ENCODE assay signal across 21 cellular contexts in the genomic region with DNA sequence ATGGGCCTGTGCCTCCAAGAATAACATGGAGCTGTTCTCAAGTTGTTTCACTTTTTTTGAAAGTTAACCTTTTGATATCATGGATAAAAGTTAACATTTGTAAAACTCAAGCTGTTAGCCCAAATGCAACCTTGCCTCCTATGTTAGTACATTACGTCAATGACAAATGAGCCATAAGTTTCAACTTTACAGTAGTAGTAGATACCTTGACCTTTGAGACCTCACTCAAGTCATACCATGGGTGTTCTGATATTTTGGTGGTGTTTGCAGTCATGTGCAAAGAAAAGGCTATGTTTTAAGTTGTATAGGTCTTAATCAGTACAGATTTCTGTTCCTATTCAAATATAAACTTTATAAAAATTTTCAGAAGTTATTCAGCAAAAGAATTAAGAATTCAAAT.
DNase-seq lines count a peak whose midpoint lies in the region; ATAC-seq, FAIRE-seq and TF ChIP-seq lines count a peak whose summit lies in the region.
"Had no signal": no experiment of that assay in that cellular context is flagged by ENCODE, and none has a peak within 500 bp of the region (broad histone marks: within the 10 kb centered on the region; RNA-seq: fewer than 3 reads in every experiment).

No MANE protein-coding gene starts in this region.

- TF ChIP-seq CTCF in D721Med (IDR thresholded peaks at IDR 0.05; ENCODE audit: insufficient read depth, missing control alignments) (no peak), fibroblast of the aortic adventitia (IDR thresholded peaks at IDR 0.05; ENCODE audit: insufficient read depth, low read length) (no peak), thoracic aorta (IDR thresholded peaks at IDR 0.05) (no peak), HFFc6 (IDR thresholded peaks at IDR 0.05) (no peak)

- no peak overlapping the region for H3K27ac Mint-ChIP-seq in HFFc6
- H3K27ac Mint-ChIP-seq: CD14-positive monocyte; CD4-positive, alpha-beta memory T cell; CD4-positive, CD25-positive, alpha-beta regulatory T cell; CD8-positive, alpha-beta memory T cell had no signal

- H3K9me3 ChIP-seq in thoracic aorta: no peaks in the 10 kb centered on the region
- H3K9me3 ChIP-seq: BE2C, BLaER1 had no signal

- peak; percentile 25 for FAIRE-seq in D721Med (lab: Jason Lieb, UNC)
- FAIRE-seq in H54 (lab: Jason Lieb, UNC): peak; percentile 58
- FAIRE-seq: G401.6, GM12891 had no signal

- H3K27me3 Mint-ChIP-seq in HFFc6 (ENCODE audit: insufficient read depth): peaks cover 3% of the 10 kb centered on the region; the same call in 1 of the 2 replicates
- H3K27me3 Mint-ChIP-seq: CD4-positive, CD25-positive, alpha-beta regulatory T cell; CD8-positive, alpha-beta memory T cell had no signal

- DNase-seq in D721Med (ENCODE audit: insufficient read length, low spot score) (no peak), H54 (ENCODE audit: insufficient read length, low spot score) (no peak), fibroblast of the aortic adventitia (ENCODE audit: low read depth) (peak; percentile 8), thoracic aorta (ENCODE audit: low spot score) (no peak), HFFc6 (no peak)
- DNase-seq in stimulated activated naive CD4-positive, alpha-beta T cell (lab: John Stamatoyannopoulos, UW): no peak
- DNase-seq: 8988T; ACHN; BE2C; C1 segment of cervical spinal cord; CD4-positive, alpha-beta memory T cell; CD4-positive, CD25-positive, alpha-beta regulatory T cell; CD8-positive, alpha-beta memory T cell; COR-L47; DMS79 treated with DMSO at 0.1 percent for 48 hours; GF-D8 had no signal

- H3K4me3 ChIP-seq in fibroblast of the aortic adventitia (ENCODE audit: low read depth, low read length) (no peak overlapping the region), thoracic aorta (peak overlapping the region; percentile 5)
- H3K4me3 ChIP-seq: BLaER1 had no signal

- H3K36me3 ChIP-seq in thoracic aorta: no peaks in the 10 kb centered on the region
- H3K36me3 ChIP-seq: BE2C, BLaER1 had no signal

- no peak overlapping the region for H3K4me3 Mint-ChIP-seq in HFFc6
- H3K4me3 Mint-ChIP-seq: CD14-positive monocyte; CD4-positive, alpha-beta memory T cell; CD4-positive, CD25-positive, alpha-beta regulatory T cell; CD8-positive, alpha-beta memory T cell had no signal

- H3K9me3 Mint-ChIP-seq in HFFc6: no peaks in the 10 kb centered on the region

- H3K36me3 Mint-ChIP-seq in HFFc6 (ENCODE audit: low read depth): no peaks in the 10 kb centered on the region
- H3K36me3 Mint-ChIP-seq: CD14-positive monocyte; CD4-positive, alpha-beta memory T cell; CD4-positive, CD25-positive, alpha-beta regulatory T cell; CD8-positive, alpha-beta memory T cell had no signal

- no peaks in the 10 kb centered on the region for H3K27me3 ChIP-seq in thoracic aorta (replicated peaks; ENCODE audit: insufficient read depth)
- H3K27me3 ChIP-seq: BE2C, BLaER1 had no signal

- peak overlapping the region in 1 of 2 donors; percentile 17 for H3K27ac ChIP-seq in thoracic aorta
- H3K27ac ChIP-seq: BLaER1 had no signal

- peaks cover 15% of the 10 kb centered on the region for H3K4me1 Mint-ChIP-seq in HFFc6 (ENCODE audit: low read depth)
- H3K4me1 Mint-ChIP-seq: CD14-positive monocyte; CD4-positive, alpha-beta memory T cell; CD8-positive, alpha-beta memory T cell had no signal

- H3K4me1 ChIP-seq in thoracic aorta (ENCODE audit: control insufficient read depth in 1 of 2, low read depth in 2 of 2): peaks cover 25 to 58% of the 10 kb centered on the region in 2 donors
- H3K4me1 ChIP-seq: BE2C, BLaER1 had no signal

- ATAC-seq in thoracic aorta (ENCODE audit: insufficient number of reproducible peaks, low FRiP score, low read depth) (no peak), GM19035 (IDR thresholded peaks at IDR 0.05; ENCODE audit: unreplicated experiment) (no peak)

- no peak for TF ChIP-seq POLR2A in H54 (IDR thresholded peaks at IDR 0.05; ENCODE audit: low read depth, low read length)
